19 cellular contexts compared by ENCODE assay signal in genomic region chr6:31948306-31948705, GRCh38. TPM values are rescaled to one million over a fixed set of nuclear protein-coding genes. Genes with fewer than 3 reads are reported as not detected.
"Had no signal": no experiment of that assay in that cellular context is flagged by ENCODE, and none has a peak within 500 bp of the region (broad histone marks: within the 10 kb centered on the region; RNA-seq: fewer than 3 reads in every experiment).

No MANE protein-coding gene starts in this region.

- H3K4me3 ChIP-seq: left ventricle myocardium inferior, thoracic aorta, upper lobe of right lung had no signal

- H3K27me3 ChIP-seq: stomach, upper lobe of right lung had no signal

- DNase-seq: activated B cell treated with CpG ODN at 0.5 μM for 24 hours; activated CD4-positive, alpha-beta T cell treated with anti-CD3 and anti-CD28 coated beads, Interleukin-2, amount 10 ng/mL, durations not matched to agents 24 days and 14 days; activated CD8-positive, alpha-beta memory T cell treated with anti-CD3 and anti-CD28 coated beads, Interleukin-2, amount 50 U/mL, for 4 hours; activated CD8-positive, alpha-beta T cell treated with anti-CD3 and anti-CD28 coated beads, Interleukin-2, amount 10 ng/mL, durations not matched to agents 7 days and 5 days; activated gamma-delta T cell; activated naive CD8-positive, alpha-beta T cell treated with anti-CD3 and anti-CD28 coated beads for 36 hours; activated T-cell treated with anti-CD3 and anti-CD28 coated beads, Interleukin-2, amount 50 U/mL, for 48 hours; effector memory CD4-positive, alpha-beta T cell; glutamatergic neuron; left ventricle myocardium inferior; mesendoderm; stimulated activated CD4-positive, alpha-beta T cell treated with anti-CD3 and anti-CD28 coated beads, Interleukin-1b, Interleukin-23, amount 100 ng/mL, for 48 hours; stomach; upper lobe of right lung had no signal

- H3K9me3 ChIP-seq: left ventricle myocardium inferior, stomach, thoracic aorta, upper lobe of right lung had no signal

- H3K27ac ChIP-seq: left ventricle myocardium inferior, stomach, thoracic aorta, upper lobe of right lung had no signal

- ATAC-seq: activated CD8-positive, alpha-beta T cell treated with anti-CD3 and anti-CD28 coated beads, Interleukin-2, amount 10 ng/mL, durations not matched to agents 7 days and 5 days; foreskin keratinocyte; sciatic nerve; upper lobe of right lung had no signal

RNA-seq across cellular contexts. Expression of gene CFB, which starts 2.4 kb away (rescaled TPM):
- total RNA-seq: activated B cell treated with CpG ODN at 0.5 μM for 24 hours; activated CD4-positive, alpha-beta T cell treated with anti-CD3 and anti-CD28 coated beads, Interleukin-2, amount 10 ng/mL, durations not matched to agents 24 days and 14 days; T-helper 2 cell treated with Interferon-gamma antibody and Interleukin-4, amounts not matched to agents 100 ng/mL and 5 ng/mL, for 36 hours had no signal

RNA-seq across cellular contexts. Expression of gene C2, which starts 20.8 kb away (rescaled TPM):
- total RNA-seq: foreskin keratinocyte, pulmonary artery endothelial cell had no signal
